8 cellular contexts compared by ENCODE assay signal in genomic region chr7:74178632-74179031, GRCh38. TPM values are rescaled to one million over a fixed set of nuclear protein-coding genes. Genes with fewer than 3 reads are reported as not detected.
DNase-seq lines count a peak whose midpoint lies in the region; ATAC-seq, FAIRE-seq and TF ChIP-seq lines count a peak whose summit lies in the region.

No MANE protein-coding gene starts in this region.

- no peak for TF ChIP-seq CTCF in K562 (IDR thresholded peaks at IDR 0.05 in 2 of 3, conservative IDR thresholded peaks at IDR 0.05 in 1 of 3; ENCODE audit: insufficient read depth in 2 of 3, low read depth in 1 of 3, low read length in 3 of 3)
- TF ChIP-seq CTCF in natural killer cell (IDR thresholded peaks at IDR 0.05): no peak
- no peak for TF ChIP-seq CTCF in D721Med (IDR thresholded peaks at IDR 0.05; ENCODE audit: insufficient read depth, missing control alignments)

- peaks cover 40 to 84% (median 69%) of the 10 kb centered on the region in 4 donors for H3K4me1 Mint-ChIP-seq in CD4-positive, CD25-positive, alpha-beta regulatory T cell
- H3K4me1 Mint-ChIP-seq in natural killer cell: peaks cover 69 to 73% of the 10 kb centered on the region in 2 donors

- H3K79me2 ChIP-seq in Karpas-422 (ENCODE audit: low read length) (peaks cover 92% of the 10 kb centered on the region), K562 (ENCODE audit: control insufficient read depth, insufficient read depth, low read length) (peaks cover 99% of the 10 kb centered on the region)

- intact Hi-C loops in K562 (cut with micrococcal nuclease): no loop called here
- intact Hi-C loops in natural killer cell (cut with micrococcal nuclease): loop anchor here (10.0 kb wide), 1 partner anchor 114 kb away; no protein-coding TSS in a partner anchor

- no peaks in the 10 kb centered on the region for H3K27me3 ChIP-seq in CD4-positive, CD25-positive, alpha-beta regulatory T cell (ENCODE audit: control insufficient read depth, insufficient read depth, low read length)
- no peaks in the 10 kb centered on the region for H3K27me3 ChIP-seq in Karpas-422 (ENCODE audit: low read length)
- H3K27me3 ChIP-seq in K562 (ENCODE audit: control insufficient read depth in 2 of 2, insufficient read depth in 2 of 2, low read length in 2 of 2): no peaks in the 10 kb centered on the region

- H3K9me3 ChIP-seq in CD4-positive, CD25-positive, alpha-beta regulatory T cell (ENCODE audit: control insufficient read depth in 2 of 2, low read length in 2 of 2): no peaks in the 10 kb centered on the region
- no peaks in the 10 kb centered on the region for H3K9me3 ChIP-seq in Karpas-422 (ENCODE audit: low read length)
- H3K9me3 ChIP-seq in K562 (replicated peaks; ENCODE audit: control insufficient read depth, insufficient read depth, low read depth, low read length): no peaks in the 10 kb centered on the region

- DNase-seq in CD4-positive, CD25-positive, alpha-beta regulatory T cell: no peak
- DNase-seq in Karpas-422: no peak
- DNase-seq in K562 (ENCODE audit: extremely low read depth in 1 of 4, low spot score in 3 of 4): peak in 1 of 4 experiments; percentile 28
- no peak for DNase-seq in natural killer cell
- DNase-seq in D721Med (ENCODE audit: insufficient read length, low spot score): no peak
- DNase-seq in SKM-1 (lab: John Stamatoyannopoulos, UW; ENCODE audit: unreplicated experiment): no peak
- DNase-seq in NCI-H2029 treated with DMSO at 0.1 percent for 48 hours (lab: John Stamatoyannopoulos, UW): no peak

- no TSS peak for BruUV-seq in K562 (replicated peaks; lab: Mats Ljungman, UMichigan)

- no peaks in the 10 kb centered on the region for H3K27me3 Mint-ChIP-seq in CD4-positive, CD25-positive, alpha-beta regulatory T cell
- no peaks in the 10 kb centered on the region for H3K27me3 Mint-ChIP-seq in natural killer cell (ENCODE audit: low read depth in 2 of 2)

- H4K20me1 ChIP-seq in Karpas-422 (ENCODE audit: insufficient read depth, low read depth, low read length): peaks cover 88% of the 10 kb centered on the region
- H4K20me1 ChIP-seq in K562 (replicated peaks; ENCODE audit: control insufficient read depth, insufficient read depth, low read length): peaks cover 73% of the 10 kb centered on the region

- no peak for FAIRE-seq in K562 (lab: Jason Lieb, UNC)
- FAIRE-seq in D721Med (lab: Jason Lieb, UNC): no peak

- H3K9ac ChIP-seq in Karpas-422 (ENCODE audit: low read length) (no peak overlapping the region), K562 (ENCODE audit: insufficient read depth in 1 of 2, low read depth in 2 of 2, low read length in 2 of 2) (0 out of 4 replicates have a peak overlapping the region, but pooled peaks of 1 of the 2 experiments have one; percentile 15)

- H3K4me3 ChIP-seq in CD4-positive, CD25-positive, alpha-beta regulatory T cell (ENCODE audit: low read depth, low read length): peak overlapping the region; percentile 39
- no peak overlapping the region for H3K4me3 ChIP-seq in Karpas-422 (ENCODE audit: low read length)
- no peak overlapping the region for H3K4me3 ChIP-seq in K562

- CTCF ChIA-PET in K562 (lab: Yijun Ruan, JAX; ENCODE audit: low intra/inter-chr PET ratio): no interaction called here

- H3K36me3 ChIP-seq in CD4-positive, CD25-positive, alpha-beta regulatory T cell (ENCODE audit: control insufficient read depth, insufficient read depth, low read length): peaks cover 30% of the 10 kb centered on the region
- H3K36me3 ChIP-seq in Karpas-422 (ENCODE audit: insufficient read depth, low read length) (peaks cover 29% of the 10 kb centered on the region), K562 (ENCODE audit: control insufficient read depth, insufficient read depth, low read length) (peaks cover 80% of the 10 kb centered on the region)

- peak in 1 of 2 experiments; percentile 27; a peak in 2 of 4 replicates for TF ChIP-seq RAD21 in K562 (CRISPR knock-in tag; conservative IDR thresholded peaks at IDR 0.05 in 1 of 2, IDR thresholded peaks at IDR 0.05 in 1 of 2)

- H3K4me2 ChIP-seq in Karpas-422 (ENCODE audit: low read depth, low read length, poor library complexity, severe bottlenecking): no peak overlapping the region
- H3K4me2 ChIP-seq in K562 (ENCODE audit: insufficient read depth, low read length): peak overlapping the region; percentile 28

- in situ Hi-C loops in K562 (cut with MboI): no loop called here

- no peak for TF ChIP-seq POLR2A in K562 (conservative IDR thresholded peaks at IDR 0.05)

- peak overlapping the region; percentile 22 to 76 (median 38) for H3K27ac Mint-ChIP-seq in CD4-positive, CD25-positive, alpha-beta regulatory T cell
- H3K27ac Mint-ChIP-seq in natural killer cell: peak overlapping the region; percentile 65 to 71

- 38% methylated on average over 9 of the region's 9 CpGs for WGBS in K562 (ENCODE audit: insufficient coverage, low coverage, missing lambda C conversion rate)

- H3K4me1 ChIP-seq in CD4-positive, CD25-positive, alpha-beta regulatory T cell (ENCODE audit: control insufficient read depth, insufficient read depth, low read length, poor library complexity, severe bottlenecking): peaks cover 81% of the 10 kb centered on the region
- peaks cover 79% of the 10 kb centered on the region for H3K4me1 ChIP-seq in Karpas-422 (ENCODE audit: low read length)
- H3K4me1 ChIP-seq in K562 (replicated peaks in 1 of 2; ENCODE audit: control insufficient read depth in 2 of 2, insufficient read depth in 2 of 2, low read length in 2 of 2): peaks cover 16 to 24% of the 10 kb centered on the region in 2 experiments; a peak in 4 of 5 replicates

- POLR2A ChIA-PET in K562 (lab: Yijun Ruan, JAX): interaction anchor here (1.0 to 8.8 kb wide), 7 partner anchors 13 to 222 kb away, joined by 3 to 86 read pairs (median 4); no protein-coding TSS in a partner anchor

- no peaks in the 10 kb centered on the region for H3K9me1 ChIP-seq in K562 (ENCODE audit: control insufficient read depth, insufficient read depth, low read length)

- H2AFZ ChIP-seq in Karpas-422 (ENCODE audit: low read length) (no peak overlapping the region), K562 (ENCODE audit: low read depth, low read length) (no peak overlapping the region)

- H3K9me2 ChIP-seq in Karpas-422 (replicated peaks; ENCODE audit: insufficient read depth, low read length): no peaks in the 10 kb centered on the region

- H3K36me3 Mint-ChIP-seq in CD4-positive, CD25-positive, alpha-beta regulatory T cell: peaks cover 32% of the 10 kb centered on the region
- H3K36me3 Mint-ChIP-seq in natural killer cell: no peaks in the 10 kb centered on the region

- H3K27ac ChIP-seq in CD4-positive, CD25-positive, alpha-beta regulatory T cell (ENCODE audit: insufficient read depth, low read length, poor library complexity, severe bottlenecking): peak overlapping the region; percentile 28
- peak overlapping the region; percentile 41; the same call in 1 of the 2 replicates for H3K27ac ChIP-seq in Karpas-422 (ENCODE audit: low read length)
- peak overlapping the region; percentile 1; the same call in 1 of the 3 replicates for H3K27ac ChIP-seq in K562 (ENCODE audit: extremely low read depth, low read depth, low read length)

- H3K4me3 Mint-ChIP-seq in CD4-positive, CD25-positive, alpha-beta regulatory T cell: peak overlapping the region; percentile 68 to 96 (median 74)
- H3K4me3 Mint-ChIP-seq in natural killer cell: peak overlapping the region; percentile 42

- ATAC-seq in CD4-positive, CD25-positive, alpha-beta regulatory T cell (ENCODE audit: low read depth in 2 of 2): no peak
- ATAC-seq in K562: no peak
- ATAC-seq in natural killer cell: no peak
- ATAC-seq in HG02798 (IDR thresholded peaks at IDR 0.05; ENCODE audit: poor library complexity, unreplicated experiment): no peak

- H3K9me3 Mint-ChIP-seq in CD4-positive, CD25-positive, alpha-beta regulatory T cell: no peaks in the 10 kb centered on the region
- no peaks in the 10 kb centered on the region for H3K9me3 Mint-ChIP-seq in natural killer cell

- no peak; the same call in 1 of the 2 replicates for TF ChIP-seq EP300 in K562 (IDR thresholded peaks at IDR 0.05; ENCODE audit: low read length)

RNA-seq across cellular contexts. Expression of gene EIF4H, which starts 4.5 kb away (rescaled TPM):
- total RNA-seq in CD4-positive, CD25-positive, alpha-beta regulatory T cell: 263 TPM
- 100 to 1,000 TPM; 222 to 257 (median 233) TPM for polyA plus RNA-seq in CD4-positive, CD25-positive, alpha-beta regulatory T cell
- 200 and 286 TPM in 2 replicates for total RNA-seq in Karpas-422 (2014; rRNA removed; shearing (Covaris generic); ENCODE audit: low replicate concordance)
- 135 and 180 TPM in 2 replicates for total RNA-seq in K562 (2011; cell fraction: chromatin; rRNA removed; ENCODE audit: low replicate concordance)
- 102 and 103 TPM in 2 replicates for total RNA-seq in K562 (2011; cell fraction: nucleolus; rRNA removed)
- 156 and 188 TPM in 2 replicates for total RNA-seq in K562 (2011; cell fraction: nucleoplasm; rRNA removed)
- total RNA-seq in K562 (2014; rRNA removed) (315 and 338 TPM in 2 replicates), K562 (2014; rRNA removed; fragmentation: Illumina TruSeq; extraction: Trizol) (262 and 319 TPM in 2 replicates), K562 (2015; rRNA removed; fragmentation: Illumina TruSeq; extraction: Trizol) (350 and 354 TPM in 2 replicates), K562 (2021) (408 and 416 TPM in 2 replicates), natural killer cell (100 to 1,000 TPM; 286 to 294 (median 294) TPM)
- polyA plus RNA-seq in K562 (2011; rRNA removed) (346 and 435 TPM in 2 replicates), K562 (2014; fragmentation: Illumina TruSeq; extraction: Trizol) (319 and 334 TPM in 2 replicates), K562 (2014; fragmentation: Nextera tagmentation; extraction: Ambion mirVana) (10 to 100 TPM; 11.0 to 15.9 TPM), K562 (2014; rRNA removed) (369 and 425 TPM in 2 replicates)
- polyA plus RNA-seq in K562 (2011; cell fraction: cytosol; rRNA removed): 391 and 403 TPM in 2 replicates
- 160 and 185 TPM in 2 replicates for polyA plus RNA-seq in K562 (2011; cell fraction: nucleus; rRNA removed)
- polyA plus RNA-seq in K562 (2012): 372 and 407 TPM in 2 replicates
- 295 and 304 TPM in 2 replicates for polyA minus RNA-seq in K562 (2011; rRNA and poly(A)+ RNA removed)
- 159 and 193 TPM in 2 replicates for polyA minus RNA-seq in K562 (2011; cell fraction: cytosol; rRNA and poly(A)+ RNA removed)
- 95.7 and 151 TPM in 2 replicates for polyA minus RNA-seq in K562 (2011; cell fraction: nucleus; rRNA and poly(A)+ RNA removed)

RNA-seq across cellular contexts. Expression of gene LAT2, which starts 31.2 kb away (rescaled TPM):
- 3.9 TPM for total RNA-seq in CD4-positive, CD25-positive, alpha-beta regulatory T cell
- 1 to 10 TPM; 2.2 to 6.3 (median 3.1) TPM for polyA plus RNA-seq in CD4-positive, CD25-positive, alpha-beta regulatory T cell
- total RNA-seq in Karpas-422 (2014; rRNA removed; shearing (Covaris generic); ENCODE audit: low replicate concordance): 2.3 and 10.5 TPM in 2 replicates
- total RNA-seq in K562 (2011; cell fraction: chromatin; rRNA removed; ENCODE audit: low replicate concordance): 1.1 and 2.4 TPM in 2 replicates
- 0.39 and 1.8 TPM in 2 replicates for total RNA-seq in K562 (2011; cell fraction: nucleolus; rRNA removed)
- 1.1 and 1.5 TPM in 2 replicates for total RNA-seq in K562 (2011; cell fraction: nucleoplasm; rRNA removed)
- total RNA-seq in K562 (2014; rRNA removed) (0.29 and 0.45 TPM in 2 replicates), K562 (2014; rRNA removed; fragmentation: Illumina TruSeq; extraction: Trizol) (0.15 TPM in 1 of 2 replicates, not detected in the other), K562 (2015; rRNA removed; fragmentation: Illumina TruSeq; extraction: Trizol) (0.11 and 0.23 TPM in 2 replicates), K562 (2021) (0.29 and 0.58 TPM in 2 replicates), natural killer cell (100 to 1,000 TPM; 124 to 163 (median 145) TPM)
- polyA plus RNA-seq in K562 (2011; rRNA removed) (0.24 and 0.65 TPM in 2 replicates), K562 (2014; fragmentation: Illumina TruSeq; extraction: Trizol) (0.40 and 0.47 TPM in 2 replicates), K562 (2014; fragmentation: Nextera tagmentation; extraction: Ambion mirVana) (under 1 TPM; 0.24 to 0.25 TPM), K562 (2014; rRNA removed) (0.24 and 0.78 TPM in 2 replicates)
- 0.19 and 0.57 TPM in 2 replicates for polyA plus RNA-seq in K562 (2011; cell fraction: cytosol; rRNA removed)
- 0.18 and 0.64 TPM in 2 replicates for polyA plus RNA-seq in K562 (2011; cell fraction: nucleus; rRNA removed)
- polyA plus RNA-seq in K562 (2012): 0.68 and 0.76 TPM in 2 replicates
- 0.53 TPM in 1 of 2 replicates, not detected in the other for polyA minus RNA-seq in K562 (2011; rRNA and poly(A)+ RNA removed)
- polyA minus RNA-seq in K562 (2011; cell fraction: cytosol; rRNA and poly(A)+ RNA removed): not detected in 2 replicates
- 0.54 TPM in 1 of 2 replicates, not detected in the other for polyA minus RNA-seq in K562 (2011; cell fraction: nucleus; rRNA and poly(A)+ RNA removed)

Comparison
In these comparisons a context has a peak if more than half of its experiments do, and no peak if none do; other contexts are left out.
1. RNA of gene LAT2, which starts 31.2 kb away (total RNA-seq): 124 to 163 TPM in natural killer cell; 3.9 TPM in CD4-positive, CD25-positive, alpha-beta regulatory T cell (single experiment), 2.3 to 10.5 TPM in Karpas-422 and 0.11 to 2.4 TPM in K562; every median in the first group is over 10 times any median in the second.
2. Peak in every context shown above with its lines, with median percentiles within 50 percentile points of each other: H3K27ac ChIP-seq.